Comparison of ENCODE assay signal across 8 cellular contexts in the genomic region with DNA sequence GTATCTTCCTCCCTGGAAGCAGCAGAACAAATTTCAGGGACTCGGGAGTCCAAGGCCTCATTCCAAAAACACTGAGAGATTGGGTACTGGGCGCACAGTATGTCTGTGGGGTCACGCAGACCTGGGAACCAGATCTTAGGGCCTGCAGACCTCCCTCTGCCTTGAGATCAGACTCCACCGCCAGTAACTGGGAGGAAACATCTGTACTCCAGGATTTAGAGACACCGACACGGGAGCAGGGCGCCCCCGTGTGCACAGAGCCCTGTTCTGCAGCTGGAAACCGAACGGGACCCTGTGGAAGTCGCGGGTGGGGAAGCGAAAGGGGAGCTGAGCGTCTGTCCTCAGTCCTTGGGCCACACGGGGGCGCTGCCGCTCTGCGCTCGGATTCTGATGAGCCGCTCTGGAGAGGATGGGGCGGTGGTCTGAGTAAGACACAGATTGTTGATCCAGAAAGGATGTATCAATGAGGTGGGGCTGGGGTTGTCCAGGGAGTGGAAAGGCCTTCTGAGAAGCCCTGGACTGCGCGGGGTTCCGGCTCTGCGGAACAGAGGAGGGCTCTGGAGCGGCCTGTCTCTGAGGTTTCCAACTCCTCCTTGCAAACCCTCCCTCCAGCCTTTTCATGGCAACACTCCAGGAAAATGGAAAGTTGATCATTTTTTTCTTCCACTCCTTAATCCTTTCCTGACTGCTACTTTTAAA. TPM values are rescaled to one million over a fixed set of nuclear protein-coding genes. Genes with fewer than 3 reads are reported as not detected.
DNase-seq lines count a peak whose midpoint lies in the region; ATAC-seq, FAIRE-seq and TF ChIP-seq lines count a peak whose summit lies in the region.
"Not testable (repeated sequence)": the region's sequence is repeated elsewhere in the genome, so short reads cannot be mapped to it uniquely, and the experiment has no call there.

No MANE protein-coding gene starts in this region.

- not testable (repeated sequence) for TF ChIP-seq POLR2A in right lobe of liver (IDR thresholded peaks at IDR 0.05)

- WGBS in right lobe of liver (ENCODE audit: insufficient coverage, low coverage, low lambda C conversion rate, missing lambda C conversion rate) = 3% methylated on average over 11 of the region's 26 CpGs

- intact Hi-C loops in right lobe of liver (cut with DNase I) = not testable (repeated sequence)

- CTCF ChIA-PET in AG04450 (lab: Charles Lee) = interaction anchor here (0.5 to 2.9 kb wide), 37 partner anchors 10 to 804 kb away, joined by 3 to 21 read pairs (median 4); partner anchors contain the start of gene TRIM26

- peaks cover 71 to 91% of the 10 kb centered on the region in 2 donors for H3K27me3 Mint-ChIP-seq in effector memory CD8-positive, alpha-beta T cell

- not testable (repeated sequence) for H3K4me1 ChIP-seq in right lobe of liver

- FAIRE-seq in GM18507 (lab: Jason Lieb, UNC) = peak; percentile 57

- not testable (repeated sequence) for H3K36me3 Mint-ChIP-seq in effector memory CD8-positive, alpha-beta T cell (ENCODE audit: insufficient read depth)

- peak; percentile 84 for TF ChIP-seq CTCF in AG04450 (IDR thresholded peaks at IDR 0.05; ENCODE audit: low read depth, low read length)
- peak; percentile 50 to 77 (median 62) for TF ChIP-seq CTCF in right lobe of liver (IDR thresholded peaks at IDR 0.05)

- not testable (repeated sequence) for H3K9me3 Mint-ChIP-seq in effector memory CD8-positive, alpha-beta T cell

- POLR2A ChIA-PET in AG04450 (lab: Yijun Ruan, JAX) = not testable (repeated sequence)

- not testable (repeated sequence) for H3K36me3 ChIP-seq in right lobe of liver

- not testable (repeated sequence) for H3K9me3 ChIP-seq in AG04450 (ENCODE audit: control insufficient read depth, insufficient read depth, low read length); right lobe of liver

- H3K4me1 Mint-ChIP-seq in effector memory CD8-positive, alpha-beta T cell (ENCODE audit: low read depth in 2 of 2) = peaks cover 33 to 40% of the 10 kb centered on the region in 2 donors

- peak overlapping the region; percentile 48 to 55 for H3K4me3 Mint-ChIP-seq in effector memory CD8-positive, alpha-beta T cell

- H3K27me3 ChIP-seq in AG04450 (ENCODE audit: control insufficient read depth, insufficient read depth, low read length) (peaks cover 75% of the 10 kb centered on the region), right lobe of liver (peaks cover 0 to 22% of the 10 kb centered on the region in 2 donors)

- H3K4me3 ChIP-seq in AG04450 (ENCODE audit: low read depth, low read length); right lobe of liver: not testable (repeated sequence)

- DNase-seq in AG04450 (ENCODE audit: low read depth, low spot score) (peak; percentile 61), GM18507 (ENCODE audit: extremely low spot score, insufficient read length, low read depth) (peak; percentile 62), NCI-H1092 treated with DMSO at 0.1 percent for 48 hours (lab: John Stamatoyannopoulos, UW) (peak; percentile 24), SIG-M5 treated with dmso at 0.1 percent for 504 hours (lab: John Stamatoyannopoulos, UW; ENCODE audit: unreplicated experiment) (peak; percentile 85), right lobe of liver (peak; percentile 75 to 79 (median 78))
- peak; percentile 88 for DNase-seq in activated T-cell treated with anti-CD3 and anti-CD28 coated beads, Interleukin-2, amount 50 U/mL, for 1 hour
- peak; percentile 85 to 88 (median 87) for DNase-seq in effector memory CD8-positive, alpha-beta T cell
- peak; percentile 65 to 88 for DNase-seq in stimulated activated CD4-positive, alpha-beta T cell treated with anti-CD3 and anti-CD28 coated beads, Interleukin-1b, Interleukin-23, amount 100 ng/mL, for 1 hour (ENCODE audit: low read depth in 2 of 2)

- not testable (repeated sequence) for H3K27ac Mint-ChIP-seq in effector memory CD8-positive, alpha-beta T cell

- ATAC-seq in effector memory CD8-positive, alpha-beta T cell (replicated peaks) = peak; percentile 75
- peak; percentile 86 to 90 (median 88) for ATAC-seq in right lobe of liver

- not testable (repeated sequence) for H3K27ac ChIP-seq in AG04450 (ENCODE audit: low read depth, low read length); right lobe of liver

RNA-seq across cellular contexts. Expression of gene HLA-E, which starts 35.7 kb away (rescaled TPM):
- polyA plus RNA-seq in AG04450 (2011; rRNA removed) = 127 and 136 TPM in 2 replicates
- polyA minus RNA-seq in AG04450 (2011; rRNA and poly(A)+ RNA removed) = 79.3 and 95.1 TPM in 2 replicates
- total RNA-seq in right lobe of liver = 100 to 1,000 TPM; 116 to 257 (median 183) TPM

Comparison
In these comparisons a context has a peak if more than half of its experiments do, and no peak if none do; other contexts are left out.
1. DNase-seq: peak in every context shown above with its lines; median percentile 88 in activated T-cell treated with anti-CD3 and anti-CD28 coated beads, Interleukin-2, amount 50 U/mL, for 1 hour; 87 in effector memory CD8-positive, alpha-beta T cell; 85 in SIG-M5 treated with dmso at 0.1 percent for 504 hours; 78 in right lobe of liver; 76 in stimulated activated CD4-positive, alpha-beta T cell treated with anti-CD3 and anti-CD28 coated beads, Interleukin-1b, Interleukin-23, amount 100 ng/mL, for 1 hour; 62 in GM18507; 61 in AG04450; 24 in NCI-H1092 treated with DMSO at 0.1 percent for 48 hours.